In genomic region chr16:79647586-79647985, GRCh38 we compare ENCODE assay signal across 14 cellular contexts. TPM values are rescaled to one million over a fixed set of nuclear protein-coding genes. Genes with fewer than 3 reads are reported as not detected.
DNase-seq lines count a peak whose midpoint lies in the region; TF ChIP-seq lines count a peak whose summit lies in the region.
"Had no signal": no experiment of that assay in that cellular context is flagged by ENCODE, and none has a peak within 500 bp of the region (broad histone marks: within the 10 kb centered on the region; RNA-seq: fewer than 3 reads in every experiment).

No MANE protein-coding gene starts in this region.

- in situ Hi-C loops in HAP-1 (cut with MboI; ENCODE audit: low sequenced_read_pairs), result no loop called here

- H3K9me3 ChIP-seq in left ventricle myocardium inferior (replicated peaks), result no peaks in the 10 kb centered on the region
- H3K9me3 ChIP-seq in HAP-1, result no peaks in the 10 kb centered on the region
- H3K9me3 ChIP-seq: BE2C, Caco-2 had no signal

- H3K36me3 ChIP-seq in left ventricle myocardium inferior, result no peaks in the 10 kb centered on the region
- H3K36me3 ChIP-seq in HAP-1 (replicated peaks), result no peaks in the 10 kb centered on the region
- H3K36me3 ChIP-seq: BE2C had no signal

- DNase-seq in RPMI7951 (ENCODE audit: low read depth) (peak; percentile 31), kidney tubule cell (ENCODE audit: low spot score) (peak; percentile 53), pons (ENCODE audit: low spot score) (peak; percentile 25), retina (no peak), left ventricle myocardium inferior (no peak), HAP-1 (ENCODE audit: low spot score in 2 of 2) (no peak)
- DNase-seq: BE2C; C1 segment of cervical spinal cord; Caco-2; CD4-positive, CD25-positive, alpha-beta regulatory T cell; CD8-positive, alpha-beta memory T cell; HFFc6 had no signal

- H3K4me1 ChIP-seq in left ventricle myocardium inferior (no peaks in the 10 kb centered on the region), HAP-1 (no peaks in the 10 kb centered on the region)
- H3K4me1 ChIP-seq: BE2C, Caco-2 had no signal

- no peak for TF ChIP-seq CTCF in left ventricle myocardium inferior (IDR thresholded peaks at IDR 0.05; ENCODE audit: borderline replicate concordance)

- H3K27me3 ChIP-seq in left ventricle myocardium inferior (ENCODE audit: low read depth) (no peaks in the 10 kb centered on the region), HAP-1 (ENCODE audit: low read depth) (no peaks in the 10 kb centered on the region)
- H3K27me3 ChIP-seq: BE2C had no signal

- intact Hi-C loops in left ventricle myocardium inferior (cut with micrococcal nuclease), result no loop called here

- no peak overlapping the region for H3K4me3 ChIP-seq in left ventricle myocardium inferior
- H3K4me3 ChIP-seq in HAP-1, result no peak overlapping the region
- H3K4me3 ChIP-seq: GM23338 had no signal

- no peak overlapping the region for H3K27ac ChIP-seq in left ventricle myocardium inferior (replicated peaks)

RNA-seq across cellular contexts. Expression of gene MAF, which starts 47.0 kb away (rescaled TPM):
- total RNA-seq in RPMI7951 (2014; rRNA removed; shearing (Covaris generic)), result 0.48 and 0.88 TPM in 2 replicates
- total RNA-seq in left ventricle myocardium inferior, result 11.5 TPM
- total RNA-seq: A172, HFFc6 had no signal

Comparison
In these comparisons a context has a peak if more than half of its experiments do, and no peak if none do; other contexts are left out.
1. DNase-seq: peak in RPMI7951 (single experiment), kidney tubule cell (single experiment) and pons (single experiment); none in retina (single experiment), left ventricle myocardium inferior (single experiment) and HAP-1 (0 of 2).